17 cellular contexts compared by ENCODE assay signal in the genomic region with DNA sequence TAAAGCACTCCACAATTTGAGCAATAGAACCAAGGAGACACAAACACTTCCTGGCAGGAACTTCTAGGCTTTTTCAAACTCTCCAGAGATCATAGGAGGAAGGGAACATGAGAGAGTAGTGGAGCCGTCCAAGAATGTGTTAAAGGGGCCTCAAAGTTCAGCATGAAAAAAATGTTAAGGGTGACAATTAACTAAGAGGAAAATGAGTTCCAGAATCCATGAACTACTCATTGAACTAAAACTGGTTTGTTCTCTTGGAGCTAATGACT.
DNase-seq lines count a peak whose midpoint lies in the region; ATAC-seq, FAIRE-seq and TF ChIP-seq lines count a peak whose summit lies in the region.
"Had no signal": no experiment of that assay in that cellular context is flagged by ENCODE, and none has a peak within 500 bp of the region (broad histone marks: within the 10 kb centered on the region; RNA-seq: fewer than 3 reads in every experiment).

No MANE protein-coding gene starts in this region.

- ATAC-seq in PC-3, result no peak
- ATAC-seq in pancreas, result peak; percentile 14 to 32 (median 21)
- no peak for ATAC-seq in HG03025 (IDR thresholded peaks at IDR 0.05; ENCODE audit: low FRiP score, unreplicated experiment)

- H3K4me3 ChIP-seq in Caco-2 (ENCODE audit: low read depth, low read length) (no peak overlapping the region), PC-3 (ENCODE audit: low read length) (no peak overlapping the region), hepatocyte (no peak overlapping the region), pancreas (no peak overlapping the region)

- POLR2A ChIA-PET in Caco-2 (lab: Charles Lee) (no interaction called here), PC-3 (lab: Charles Lee; ENCODE audit: unreplicated experiment) (no interaction called here)

- H3K27ac ChIP-seq in PC-3 (ENCODE audit: low read length) (peak overlapping the region; percentile 81), hepatocyte (peak overlapping the region; percentile 81), pancreas (peak overlapping the region in 3 of 4 donors; percentile 30 to 50 (median 36))

- peaks cover 31% of the 10 kb centered on the region for H3K4me1 Mint-ChIP-seq in Caco-2 (ENCODE audit: low read depth, unreplicated experiment)
- H3K4me1 Mint-ChIP-seq: CD8-positive, alpha-beta memory T cell had no signal

- H3K79me2 ChIP-seq in PC-3 (ENCODE audit: low read length) (no peaks in the 10 kb centered on the region), hepatocyte (no peaks in the 10 kb centered on the region)

- H3K9me3 Mint-ChIP-seq in Caco-2 (ENCODE audit: unreplicated experiment), result peaks cover 38% of the 10 kb centered on the region
- H3K9me3 Mint-ChIP-seq: HFFc6 had no signal

- DNase-seq in Caco-2 (no peak), PC-3 (no peak), hepatocyte (ENCODE audit: low spot score) (no peak), pancreas (no peak), NCI-H2227 treated with DMSO at 0.1 percent for 48 hours (lab: John Stamatoyannopoulos, UW) (no peak)
- no peak for DNase-seq in activated CD4-positive, alpha-beta T cell treated with anti-CD3 and anti-CD28 coated beads for 1 hour
- DNase-seq: C1 segment of cervical spinal cord; CD8-positive, alpha-beta memory T cell; DMS79; H7; HFFc6; KG1; MV-4-11; NCI-H187; NCI-H345; NCI-H524 treated with DMSO at 0.1 percent for 48 hours had no signal

- CTCF ChIA-PET in Caco-2 (lab: Charles Lee), result no interaction called here
- CTCF ChIA-PET in PC-3 (lab: Charles Lee), result no interaction called here

- no peaks in the 10 kb centered on the region for H3F3A ChIP-seq in PC-3 (ENCODE audit: low read length, unreplicated experiment)

- H3K9ac ChIP-seq in PC-3 (ENCODE audit: low read length), result no peak overlapping the region

- H3K9me3 ChIP-seq in Caco-2 (no peaks in the 10 kb centered on the region), PC-3 (ENCODE audit: low read length) (no peaks in the 10 kb centered on the region), hepatocyte (ENCODE audit: low read depth) (no peaks in the 10 kb centered on the region), pancreas (no peaks in the 10 kb centered on the region)

- H3K9me2 ChIP-seq in PC-3 (replicated peaks; ENCODE audit: low read length), result no peaks in the 10 kb centered on the region
- no peaks in the 10 kb centered on the region for H3K9me2 ChIP-seq in hepatocyte (replicated peaks; ENCODE audit: insufficient read depth)

- FAIRE-seq in pancreas (lab: Jason Lieb, UNC), result no peak

- H4K20me1 ChIP-seq in PC-3 (ENCODE audit: low read length), result no peaks in the 10 kb centered on the region
- H4K20me1 ChIP-seq in hepatocyte (ENCODE audit: insufficient read depth, poor library complexity, severe bottlenecking), result no peaks in the 10 kb centered on the region

- peak overlapping the region; percentile 42 for H3K27ac Mint-ChIP-seq in Caco-2 (ENCODE audit: unreplicated experiment)
- H3K27ac Mint-ChIP-seq: CD8-positive, alpha-beta memory T cell; HFFc6 had no signal

- no peaks in the 10 kb centered on the region for H3K36me3 Mint-ChIP-seq in Caco-2 (ENCODE audit: insufficient read depth, unreplicated experiment)
- H3K36me3 Mint-ChIP-seq: CD8-positive, alpha-beta memory T cell had no signal

- peaks cover 43% of the 10 kb centered on the region for H3K4me1 ChIP-seq in Caco-2
- H3K4me1 ChIP-seq in PC-3 (ENCODE audit: insufficient read depth, low read length), result peaks cover 36% of the 10 kb centered on the region
- peaks cover 37% of the 10 kb centered on the region for H3K4me1 ChIP-seq in hepatocyte (ENCODE audit: insufficient read depth)
- H3K4me1 ChIP-seq in pancreas, result peaks cover 0 to 7% (median 0%) of the 10 kb centered on the region in 3 donors

- H3K4me3 Mint-ChIP-seq in Caco-2 (ENCODE audit: unreplicated experiment), result no peak overlapping the region
- H3K4me3 Mint-ChIP-seq: CD8-positive, alpha-beta memory T cell; HFFc6 had no signal

- TF ChIP-seq CTCF in Caco-2 (IDR thresholded peaks at IDR 0.05; ENCODE audit: insufficient read depth in 1 of 2, low read depth in 1 of 2, low read length in 1 of 2, severe bottlenecking in 1 of 2, unreplicated experiment in 1 of 2) (no peak), PC-3 (conservative IDR thresholded peaks at IDR 0.05; ENCODE audit: low read depth, low read length) (no peak), hepatocyte (IDR thresholded peaks at IDR 0.05; ENCODE audit: poor library complexity) (no peak), pancreas (IDR thresholded peaks at IDR 0.05) (no peak)

- H3K27me3 ChIP-seq in Caco-2 (replicated peaks; ENCODE audit: control insufficient read depth, insufficient read depth, low read length), result no peaks in the 10 kb centered on the region
- H3K27me3 ChIP-seq in PC-3 (ENCODE audit: low read length), result no peaks in the 10 kb centered on the region
- no peaks in the 10 kb centered on the region for H3K27me3 ChIP-seq in hepatocyte
- no peaks in the 10 kb centered on the region for H3K27me3 ChIP-seq in pancreas

- intact Hi-C loops in Caco-2 (cut with micrococcal nuclease; ENCODE audit: unreplicated experiment), result no loop called here
- intact Hi-C loops in PC-3 (cut with micrococcal nuclease), result loop anchor here (2.0 kb wide), 1 partner anchor 104 kb away; no protein-coding TSS in a partner anchor
- intact Hi-C loops in pancreas (cut with DNase I), result no loop called here

- peak overlapping the region; percentile 27; the same call in 1 of the 2 replicates for H2AFZ ChIP-seq in PC-3 (ENCODE audit: low read length)
- no peak overlapping the region for H2AFZ ChIP-seq in hepatocyte

- no peaks in the 10 kb centered on the region; the same call in 1 of the 2 replicates for H3K36me3 ChIP-seq in Caco-2 (ENCODE audit: control insufficient read depth, insufficient read depth, low read length)
- H3K36me3 ChIP-seq in PC-3 (ENCODE audit: low read depth, low read length), result no peaks in the 10 kb centered on the region
- H3K36me3 ChIP-seq in hepatocyte (replicated peaks; ENCODE audit: insufficient read depth, low read depth), result no peaks in the 10 kb centered on the region
- no peaks in the 10 kb centered on the region for H3K36me3 ChIP-seq in pancreas

- BruUV-seq in Caco-2 (replicated peaks; lab: Mats Ljungman, UMichigan), result no TSS peak
- no TSS peak for BruUV-seq in PC-3 (replicated peaks; lab: Mats Ljungman, UMichigan)

- peak overlapping the region; percentile 53 for H3K4me2 ChIP-seq in PC-3 (ENCODE audit: low read length)
- peak overlapping the region; percentile 36 for H3K4me2 ChIP-seq in hepatocyte

- no peaks in the 10 kb centered on the region for H3K27me3 Mint-ChIP-seq in Caco-2 (ENCODE audit: insufficient read depth, unreplicated experiment)

- WGBS in hepatocyte (ENCODE audit: low lambda C conversion rate, missing lambda C conversion rate), result 31% methylated on average over 1 of the region's 1 CpG
- 33 to 46% methylated on average over 1 of the region's 1 CpG for WGBS in pancreas, 2 donors

Comparison
In these comparisons a context has a peak if more than half of its experiments do, and no peak if none do; other contexts are left out.
1. ATAC-seq: peak in pancreas (4 of 4); none in PC-3 (single experiment) and HG03025 (single experiment).
2. Peak in every context shown above with its lines, with median percentiles within 50 percentile points of each other: H3K27ac ChIP-seq.